Comparison of ENCODE assay signal across 8 cellular contexts in genomic region chr4:185142911-185143595, GRCh38. TPM values are rescaled to one million over a fixed set of nuclear protein-coding genes. Genes with fewer than 3 reads are reported as not detected.
DNase-seq lines count a peak whose midpoint lies in the region; ATAC-seq and TF ChIP-seq lines count a peak whose summit lies in the region.

Gene SLC25A4, plus strand, starts transcription at chr4:185143266. Its CDS starts 107 bp downstream, at chr4:185143373.

- H3K4me3 Mint-ChIP-seq in immature natural killer cell = peak within 1 kb of the TSS; percentile 84 to 97 (median 93)

- peaks cover 20 to 34% of the 10 kb centered on the region in 2 donors for H3K4me1 Mint-ChIP-seq in immature natural killer cell

- peaks cover 2 to 8% (median 3%) of the 10 kb centered on the region in 3 donors for H3K27me3 Mint-ChIP-seq in immature natural killer cell (ENCODE audit: low read depth in 3 of 3)

- peaks cover 3% of the 10 kb centered on the region for H3K79me2 ChIP-seq in mammary epithelial cell (ENCODE audit: insufficient read depth, low read length)

- no peaks in the 10 kb centered on the region for H3K27me3 ChIP-seq in mammary epithelial cell (ENCODE audit: insufficient read depth, low read length)

- H3K27ac Mint-ChIP-seq in immature natural killer cell = peak within 1 kb of the TSS; percentile 80 to 94 (median 89)

- dilution Hi-C loops in mammary epithelial cell (cut with HindIII; ENCODE audit: low sequenced_read_pairs) = no loop called here

- in situ Hi-C loops in mammary epithelial cell (cut with MboI; ENCODE audit: low sequenced_read_pairs in 2 of 2) = no loop called here

- peak within 1 kb of the TSS; percentile 97 for H3K4me2 ChIP-seq in mammary epithelial cell (ENCODE audit: insufficient read depth, low read depth, low read length)

- peak within 1 kb of the TSS; percentile 64 for H3K4me3 ChIP-seq in WI38 (ENCODE audit: low read depth, low read length)
- peak within 1 kb of the TSS; percentile 56 to 87 (median 82) for H3K4me3 ChIP-seq in mammary epithelial cell (replicated peaks in 1 of 3; ENCODE audit: insufficient read depth in 1 of 3, low read depth in 2 of 3, low read length in 3 of 3)

- H3K9me3 ChIP-seq in mammary epithelial cell (replicated peaks; ENCODE audit: insufficient read depth, low read length) = no peaks in the 10 kb centered on the region

- CTCF ChIA-PET in mammary epithelial cell (lab: Charles Lee; ENCODE audit: low non-redundant PET) = interaction anchor here (0.5 kb wide), 1 partner anchor 800 kb away, joined by 3 read pairs; no protein-coding TSS in a partner anchor

- H3K27ac ChIP-seq in mammary epithelial cell (ENCODE audit: insufficient read depth, low read depth, low read length) = no peak within 1 kb of the TSS

- no peaks in the 10 kb centered on the region for H3K4me1 ChIP-seq in mammary epithelial cell (ENCODE audit: insufficient read depth, low read length)

- no TSS peak for BruUV-seq in mammary epithelial cell (replicated peaks; lab: Mats Ljungman, UMichigan)

- no peaks in the 10 kb centered on the region for H3K9me3 Mint-ChIP-seq in immature natural killer cell

- H3K9ac ChIP-seq in mammary epithelial cell (ENCODE audit: insufficient read depth, low read length) = peak within 1 kb of the TSS; percentile 24

- H4K20me1 ChIP-seq in mammary epithelial cell (ENCODE audit: insufficient read depth, low read length) = no peaks in the 10 kb centered on the region

- peak; percentile 94 for ATAC-seq in HG02884 (IDR thresholded peaks at IDR 0.05; ENCODE audit: unreplicated experiment)

- no peaks in the 10 kb centered on the region for H3K36me3 ChIP-seq in mammary epithelial cell (ENCODE audit: insufficient read depth, low read length)

- DNase-seq in NCI-H2107 (lab: John Stamatoyannopoulos, UW) = peak; percentile 74
- no peak for DNase-seq in NCI-H2107 treated with DMSO at 0.1 percent for 48 hours (lab: John Stamatoyannopoulos, UW; ENCODE audit: unreplicated experiment)
- DNase-seq in NCI-H1930 (lab: John Stamatoyannopoulos, UW) = peak; percentile 75 to 89
- peak; percentile 65 for DNase-seq in mammary epithelial cell
- DNase-seq in immature natural killer cell = peak; percentile 86 to 91 (median 87)
- peak; percentile 66 to 75 for DNase-seq in stimulated activated CD4-positive, alpha-beta T cell treated with anti-CD3 and anti-CD28 coated beads, Interleukin-12 subunit alpha, Interleukin-12 subunit beta, amount 100 ng/mL, for 24 hours (ENCODE audit: low read depth in 2 of 2)

- H3K36me3 Mint-ChIP-seq in immature natural killer cell = peaks cover 0 to 5% (median 0%) of the 10 kb centered on the region in 3 donors

- intact Hi-C loops in mammary epithelial cell (cut with micrococcal nuclease) = loop anchor here (2.0 kb wide), 1 partner anchor 40 kb away; no protein-coding TSS in a partner anchor

- TF ChIP-seq CTCF in WI38 (IDR thresholded peaks at IDR 0.05; ENCODE audit: low read depth, low read length) (peak; percentile 27; the same call in 1 of the 2 replicates), mammary epithelial cell (conservative IDR thresholded peaks at IDR 0.05 in 1 of 2, IDR thresholded peaks at IDR 0.05 in 1 of 2; ENCODE audit: extremely low read depth in 1 of 2, insufficient read depth in 1 of 2, low read depth in 1 of 2, low read length in 2 of 2) (peak in 1 of 2 donors; percentile 43)

- 3% methylated on average over 19 of the region's 87 CpGs for WGBS in mammary epithelial cell (ENCODE audit: low coverage, missing lambda C conversion rate)

- peak within 1 kb of the TSS; percentile 89 for H2AFZ ChIP-seq in mammary epithelial cell (ENCODE audit: low read depth, low read length)

RNA-seq across cellular contexts. Expression of gene SLC25A4, which starts in this region (rescaled TPM):
- 10 to 100 TPM; 12.3 to 15.8 TPM for total RNA-seq in mammary epithelial cell
- polyA plus RNA-seq in mammary epithelial cell = 12.1 TPM
- polyA minus RNA-seq in mammary epithelial cell = 7.8 TPM
- polyA plus RNA-seq in immature natural killer cell = 10 to 100 TPM; 17.9 to 21.9 (median 18.9) TPM
